In genomic region chr9:34126207-34127034, GRCh38 we compare ENCODE assay signal across 8 cellular contexts. TPM values are rescaled to one million over a fixed set of nuclear protein-coding genes. Genes with fewer than 3 reads are reported as not detected.
DNase-seq lines count a peak whose midpoint lies in the region; ATAC-seq and TF ChIP-seq lines count a peak whose summit lies in the region.

DCAF12 (minus strand) TSS chr9:34126698; CDS start chr9:34126431, 267 bp downstream.

- H3K4me2 ChIP-seq in GM23338 = peak within 1 kb of the TSS; percentile 99

- H4K20me1 ChIP-seq in GM23338 (replicated peaks; ENCODE audit: insufficient read depth) = peaks cover 24% of the 10 kb centered on the region

- no peaks in the 10 kb centered on the region for H3K9me2 ChIP-seq in GM23338 (ENCODE audit: insufficient read depth)

- no peaks in the 10 kb centered on the region for H3K9me3 ChIP-seq in RWPE2 (ENCODE audit: severe bottlenecking)

- peaks cover 11% of the 10 kb centered on the region; the same call in 1 of the 2 replicates for H3F3A ChIP-seq in GM23338 (replicated peaks; ENCODE audit: low read depth)

- peak within 1 kb of the TSS; percentile 99 for H3K27ac Mint-ChIP-seq in GM23338
- H3K27ac Mint-ChIP-seq in nephron = peak within 1 kb of the TSS; percentile 94 to 99 (median 97)

- peaks cover 14% of the 10 kb centered on the region; the same call in 1 of the 2 replicates for H3K36me3 ChIP-seq in GM23338 (ENCODE audit: insufficient read depth)
- peaks cover 38% of the 10 kb centered on the region for H3K36me3 ChIP-seq in RWPE2 (ENCODE audit: low read depth)

- H3K27ac ChIP-seq in GM23338 (ENCODE audit: low read depth) = peak within 1 kb of the TSS; percentile 94
- H3K27ac ChIP-seq in RWPE2 (ENCODE audit: poor library complexity, severe bottlenecking) = peak within 1 kb of the TSS; percentile 69

- peak within 1 kb of the TSS; percentile 99 for H3K4me3 ChIP-seq in GM23338
- peak within 1 kb of the TSS; percentile 72 for H3K4me3 ChIP-seq in RWPE2 (ENCODE audit: severe bottlenecking)
- peak within 1 kb of the TSS; percentile 98 for H3K4me3 ChIP-seq in fibroblast of the aortic adventitia (ENCODE audit: low read depth, low read length)

- H3K4me1 Mint-ChIP-seq in GM23338 (peaks cover 13% of the 10 kb centered on the region), nephron (peaks cover 38% of the 10 kb centered on the region)

- H3K4me3 Mint-ChIP-seq in GM23338 (peak within 1 kb of the TSS; percentile 100), nephron (peak within 1 kb of the TSS; percentile 94 to 97 (median 96))

- peaks cover 10% of the 10 kb centered on the region for H3K4me1 ChIP-seq in GM23338 (ENCODE audit: insufficient read depth)
- peaks cover 12% of the 10 kb centered on the region for H3K4me1 ChIP-seq in RWPE2 (ENCODE audit: insufficient read depth, poor library complexity, severe bottlenecking)

- no peaks in the 10 kb centered on the region for H3K9me3 Mint-ChIP-seq in GM23338
- H3K9me3 Mint-ChIP-seq in nephron = no peaks in the 10 kb centered on the region

- peak; percentile 93 for DNase-seq in EL
- peak; percentile 96 for DNase-seq in GM23338 (ENCODE audit: low spot score)
- DNase-seq in LHCN-M2 (ENCODE audit: low read depth) = peak; percentile 89
- DNase-seq in RWPE2 (ENCODE audit: low spot score) = peak; percentile 88
- peak; percentile 96 for DNase-seq in activated effector memory CD4-positive, alpha-beta T cell treated with anti-CD3 and anti-CD28 coated beads, Interleukin-2, amount 50 U/mL, for 16 hours
- peak; percentile 90 for DNase-seq in fibroblast of the aortic adventitia (ENCODE audit: low read depth)
- DNase-seq in stimulated activated naive CD8-positive, alpha-beta T cell treated with anti-CD3 and anti-CD28 coated beads, Interleukin-15, Interleukin-2, amounts not matched to agents 100 U/mL and 50 U/mL, for 24 hours = peak; percentile 91

- no peaks in the 10 kb centered on the region for H3K27me3 ChIP-seq in GM23338 (ENCODE audit: insufficient read depth)
- no peaks in the 10 kb centered on the region for H3K27me3 ChIP-seq in RWPE2 (ENCODE audit: insufficient read depth, poor library complexity, severe bottlenecking)

- peak within 1 kb of the TSS; percentile 98 for H2AFZ ChIP-seq in GM23338

- TF ChIP-seq CTCF in GM23338 (conservative IDR thresholded peaks at IDR 0.05; ENCODE audit: low read depth in 2 of 2) (no peak), RWPE2 (IDR thresholded peaks at IDR 0.05; ENCODE audit: poor library complexity, severe bottlenecking) (no peak), fibroblast of the aortic adventitia (IDR thresholded peaks at IDR 0.05; ENCODE audit: insufficient read depth, low read length) (peak; percentile 3), nephron (IDR thresholded peaks at IDR 0.05; ENCODE audit: unreplicated experiment in 3 of 3) (no peak)

- peaks cover 49% of the 10 kb centered on the region for H3K79me2 ChIP-seq in GM23338 (replicated peaks; ENCODE audit: insufficient read depth)

- H3K36me3 Mint-ChIP-seq in GM23338 (ENCODE audit: low read depth) (peaks cover 26% of the 10 kb centered on the region), nephron (ENCODE audit: low read depth) (peaks cover 28% of the 10 kb centered on the region)

- H3K27me3 Mint-ChIP-seq in GM23338 (ENCODE audit: insufficient read depth, low read depth, poor library complexity) (peaks cover 8% of the 10 kb centered on the region), nephron (ENCODE audit: low read depth) (peaks cover 3% of the 10 kb centered on the region)

- peak; percentile 87 for ATAC-seq in GM23338
- ATAC-seq in RWPE2 (ENCODE audit: low read depth) = peak; percentile 86
- ATAC-seq in stimulated activated naive CD8-positive, alpha-beta T cell treated with anti-CD3 and anti-CD28 coated beads, Interleukin-15, Interleukin-2, amounts not matched to agents 100 U/mL and 50 U/mL, for 24 hours = peak; percentile 92

TF ChIP-seq in GM23338, 12 proteins besides CTCF, POLR2A, EP300 and RAD21:
- TF ChIP-seq ETS1 (IDR thresholded peaks at IDR 0.05) (peak; percentile 40; the same call in 1 of the 2 replicates), CREB1 (CRISPR knock-in tag; IDR thresholded peaks at IDR 0.05; ENCODE audit: low read depth) (peak; percentile 80), NANOG (IDR thresholded peaks at IDR 0.05; ENCODE audit: borderline replicate concordance) (no peak), POLR2AphosphoS5 (IDR thresholded peaks at IDR 0.05; ENCODE audit: low read depth) (peak; percentile 81)

RNA-seq across cellular contexts. Expression of gene DCAF12, which starts in this region (rescaled TPM):
- total RNA-seq in GM23338 (2014; rRNA removed; shearing (Covaris generic)) = 20.7 and 27.5 TPM in 2 replicates
- polyA plus RNA-seq in GM23338 (2016; fragmentation: Nextera tagmentation; extraction: Ambion mirVana) = 8.9 and 9.5 TPM in 2 replicates
- total RNA-seq in LHCN-M2 (2014; rRNA removed) (21.7 and 25.0 TPM in 2 replicates), fibroblast of the aortic adventitia (ENCODE audit: low replicate concordance) (7.6 and 25.9 TPM in 2 replicates)
- polyA plus RNA-seq in LHCN-M2 (2012) = 12.4 TPM

Comparison
In these comparisons a context has a peak if more than half of its experiments do, and no peak if none do; other contexts are left out.
1. Peak in every context shown above with its lines: DNase-seq, ATAC-seq, H3K4me3 ChIP-seq and H3K27ac ChIP-seq.